In the genomic region with DNA sequence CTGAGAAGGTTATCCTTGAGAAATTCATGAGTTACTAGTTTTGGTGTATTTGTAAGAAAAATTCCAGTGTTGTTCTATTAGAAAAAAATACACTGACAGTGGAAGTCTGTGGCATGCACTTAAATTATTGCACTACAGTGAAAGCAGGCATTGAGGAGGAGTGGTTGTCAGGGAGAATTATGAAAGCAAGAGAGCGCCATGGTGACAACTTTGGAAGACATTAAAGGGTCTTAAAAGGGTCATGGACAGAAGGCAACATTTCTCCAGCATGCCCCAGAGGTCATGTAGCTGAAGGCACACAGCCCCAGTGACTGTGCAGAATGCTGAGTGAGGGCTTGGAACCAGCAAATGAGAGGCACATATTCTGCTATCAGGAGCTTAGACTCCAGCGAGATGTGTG, we compare ENCODE assay signal across 26 cellular contexts.
"Had no signal": no experiment of that assay in that cellular context is flagged by ENCODE, and none has a peak within 500 bp of the region (broad histone marks: within the 10 kb centered on the region; RNA-seq: fewer than 3 reads in every experiment).

No MANE protein-coding gene starts in this region.

- H3K27ac Mint-ChIP-seq: naive B cell; naive thymus-derived CD8-positive, alpha-beta T cell; neural progenitor cell; stimulated activated effector memory CD8-positive, alpha-beta T cell treated with anti-CD3 and anti-CD28 coated beads, Interleukin-12 subunit alpha, Interleukin-12 subunit beta, amount 100 ng/mL, for 72 hours; stimulated activated naive B cell treated with anti-CD40 and anti-IgM and Interleukin-4, amounts not matched to agents 10 μg/mL and 1 μg/mL and 100 μg/mL, for 72 hours; stimulated activated naive CD8-positive, alpha-beta T cell treated with anti-CD3 and anti-CD28 coated beads, Interleukin-15, Interleukin-2, amounts not matched to agents 100 ng/mL and 50 ng/mL, for 24 hours; type B pancreatic cell had no signal

- ATAC-seq: naive thymus-derived CD8-positive, alpha-beta T cell; pancreas; right cardiac atrium; right lobe of liver; stimulated activated effector memory CD8-positive, alpha-beta T cell treated with anti-CD3 and anti-CD28 coated beads, Interleukin-12 subunit alpha, Interleukin-12 subunit beta, amount 100 ng/mL, for 72 hours; stimulated activated naive B cell treated with anti-CD40 and anti-IgM and Interleukin-4, amounts not matched to agents 10 μg/mL and 1 μg/mL and 100 μg/mL, for 72 hours; upper lobe of right lung had no signal

- H3K4me1 Mint-ChIP-seq: naive B cell; naive thymus-derived CD8-positive, alpha-beta T cell; stimulated activated effector memory CD8-positive, alpha-beta T cell treated with anti-CD3 and anti-CD28 coated beads, Interleukin-12 subunit alpha, Interleukin-12 subunit beta, amount 100 ng/mL, for 72 hours; stimulated activated naive B cell treated with anti-CD40 and anti-IgM and Interleukin-4, amounts not matched to agents 10 μg/mL and 1 μg/mL and 100 μg/mL, for 72 hours had no signal

- H3K36me3 ChIP-seq: neural progenitor cell, neutrophil, pancreas, prostate gland, right lobe of liver, sigmoid colon, stomach, thoracic aorta, thyroid gland, tibial nerve, upper lobe of right lung, uterus had no signal

- H3K4me3 ChIP-seq: neural progenitor cell, pancreas, prostate gland, right lobe of liver, sigmoid colon, stomach, thoracic aorta, thyroid gland, tibial nerve, upper lobe of right lung, uterus had no signal

- DNase-seq: naive B cell; naive thymus-derived CD8-positive, alpha-beta T cell; nucleus accumbens; pancreas; right cardiac atrium; right lobe of liver; sigmoid colon; small intestine; stimulated activated CD4-positive, alpha-beta T cell treated with anti-CD3 and anti-CD28 coated beads, Interleukin-2, amount 100 ng/mL, for 24 hours; stimulated activated CD4-positive, alpha-beta T cell treated with anti-CD3 and anti-CD28 coated beads, Interleukin-2, amount 100 ng/mL, for 48 hours; stimulated activated CD4-positive, alpha-beta T cell treated with anti-CD3 and anti-CD28 coated beads, Interleukin-4, amount 100 ng/mL, for 24 hours; stimulated activated naive B cell treated with anti-CD40 and anti-IgM and Interleukin-4, amounts not matched to agents 10 μg/mL and 1 μg/mL and 100 μg/mL, for 72 hours; stimulated activated naive CD4-positive, alpha-beta T cell treated with Interleukin-2 at 50 U/mL for 16 hours; stomach; thyroid gland; upper lobe of right lung; uterus had no signal

- H3K9me3 Mint-ChIP-seq: nephron, neural progenitor cell, type B pancreatic cell had no signal

- H3K27me3 ChIP-seq: neural progenitor cell, neutrophil, pancreas, right lobe of liver, sigmoid colon, stomach, thyroid gland, tibial nerve, upper lobe of right lung, uterus had no signal

- H3K36me3 Mint-ChIP-seq: naive B cell; naive thymus-derived CD8-positive, alpha-beta T cell; neural progenitor cell; stimulated activated effector memory CD8-positive, alpha-beta T cell treated with anti-CD3 and anti-CD28 coated beads, Interleukin-12 subunit alpha, Interleukin-12 subunit beta, amount 100 ng/mL, for 72 hours; stimulated activated naive B cell treated with anti-CD40 and anti-IgM and Interleukin-4, amounts not matched to agents 10 μg/mL and 1 μg/mL and 100 μg/mL, for 72 hours had no signal

- H3K4me3 Mint-ChIP-seq: naive B cell; naive thymus-derived CD8-positive, alpha-beta T cell; nephron; neural progenitor cell; stimulated activated effector memory CD8-positive, alpha-beta T cell treated with anti-CD3 and anti-CD28 coated beads, Interleukin-12 subunit alpha, Interleukin-12 subunit beta, amount 100 ng/mL, for 72 hours; stimulated activated naive B cell treated with anti-CD40 and anti-IgM and Interleukin-4, amounts not matched to agents 10 μg/mL and 1 μg/mL and 100 μg/mL, for 72 hours; stimulated activated naive CD8-positive, alpha-beta T cell treated with anti-CD3 and anti-CD28 coated beads, Interleukin-15, Interleukin-2, amounts not matched to agents 100 ng/mL and 50 ng/mL, for 24 hours; type B pancreatic cell had no signal

- H3K4me2 ChIP-seq: neural progenitor cell had no signal

- H3K27me3 Mint-ChIP-seq: naive B cell; stimulated activated naive B cell treated with anti-CD40 and anti-IgM and Interleukin-4, amounts not matched to agents 10 μg/mL and 1 μg/mL and 100 μg/mL, for 72 hours; stimulated activated naive CD8-positive, alpha-beta T cell treated with anti-CD3 and anti-CD28 coated beads, Interleukin-15, Interleukin-2, amounts not matched to agents 100 ng/mL and 50 ng/mL, for 24 hours had no signal

- H3K9me3 ChIP-seq: neutrophil, pancreas, prostate gland, right lobe of liver, sigmoid colon, stomach, thoracic aorta, thyroid gland, tibial nerve, upper lobe of right lung, uterus had no signal

- H3K4me1 ChIP-seq: neural progenitor cell, pancreas, prostate gland, right lobe of liver, sigmoid colon, stomach, thyroid gland, tibial nerve, upper lobe of right lung, uterus had no signal

- H3K27ac ChIP-seq: neural progenitor cell, neutrophil, pancreas, prostate gland, right lobe of liver, sigmoid colon, stomach, thoracic aorta, thyroid gland, tibial nerve, upper lobe of right lung, uterus had no signal

- H3K9ac ChIP-seq: neural progenitor cell had no signal

- H2AFZ ChIP-seq: neural progenitor cell had no signal
